Comparison of ENCODE assay signal across 16 cellular contexts in the genomic region with DNA sequence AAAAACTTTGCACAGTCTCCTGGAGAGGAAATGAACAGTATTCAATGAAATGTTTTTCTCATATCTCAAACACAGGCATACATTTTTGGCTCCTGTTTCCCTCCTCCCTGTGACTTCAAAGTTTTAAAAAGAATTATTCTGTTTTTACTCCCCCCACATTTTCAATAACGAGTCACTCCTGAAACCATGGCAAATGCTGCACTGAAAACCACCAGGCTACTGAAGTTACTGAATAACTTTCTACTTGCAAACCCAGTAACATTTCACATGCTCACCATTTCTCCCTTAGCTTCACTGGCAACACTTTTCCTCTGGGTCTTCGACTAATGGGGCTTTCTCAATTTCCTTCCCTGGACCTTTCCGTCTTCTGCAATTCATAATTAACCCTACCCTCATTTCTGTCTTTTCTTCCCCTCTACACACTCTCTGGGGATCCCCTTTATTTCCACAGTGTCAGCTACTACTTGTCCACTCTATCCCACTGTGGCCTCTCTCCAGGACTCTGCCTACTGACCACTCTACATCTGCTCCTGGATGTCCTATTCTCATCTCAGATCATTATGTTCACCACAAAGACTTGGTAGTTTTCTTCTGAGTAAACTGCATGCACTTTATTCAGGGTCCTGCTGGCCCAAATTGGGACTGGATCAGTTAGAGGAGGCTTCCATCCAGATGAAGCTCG.
A peak's percentile ranks its signal among the peaks of the same experiment; 100 is the strongest.
DNase-seq lines count a peak whose midpoint lies in the region; ATAC-seq lines count a peak whose summit lies in the region.
"Had no signal": no experiment of that assay in that cellular context is flagged by ENCODE, and none has a peak within 500 bp of the region (broad histone marks: within the 10 kb centered on the region; RNA-seq: fewer than 3 reads in every experiment).

No MANE protein-coding gene starts in this region.

- H3K4me3 Mint-ChIP-seq in activated CD4-positive, alpha-beta T cell treated with anti-CD3 and anti-CD28 coated beads for 36 hours: no peak overlapping the region
- no peak overlapping the region for H3K4me3 Mint-ChIP-seq in activated CD4-positive, alpha-beta T cell treated with anti-CD3 and anti-CD28 coated beads, Interleukin-2, amount 10 ng/mL, durations not matched to agents 24 days and 14 days
- H3K4me3 Mint-ChIP-seq: CD8-positive, alpha-beta memory T cell; H9; mesothelial cell of epicardium had no signal

- no peaks in the 10 kb centered on the region for H3K36me3 Mint-ChIP-seq in activated CD4-positive, alpha-beta T cell treated with anti-CD3 and anti-CD28 coated beads for 36 hours (ENCODE audit: low read depth)
- no peaks in the 10 kb centered on the region for H3K36me3 Mint-ChIP-seq in activated CD4-positive, alpha-beta T cell treated with anti-CD3 and anti-CD28 coated beads, Interleukin-2, amount 10 ng/mL, durations not matched to agents 24 days and 14 days (ENCODE audit: low read depth)
- H3K36me3 Mint-ChIP-seq: CD8-positive, alpha-beta memory T cell; mesothelial cell of epicardium had no signal

- intact Hi-C loops in activated CD4-positive, alpha-beta T cell treated with anti-CD3 and anti-CD28 coated beads for 36 hours (cut with DNase I, micrococcal nuclease): no loop called here
- intact Hi-C loops in activated CD4-positive, alpha-beta T cell treated with anti-CD3 and anti-CD28 coated beads, Interleukin-2, amount 10 ng/mL, durations not matched to agents 24 days and 14 days (cut with micrococcal nuclease): loop anchor here (2.0 kb wide), 1 partner anchor 16 kb away; no protein-coding TSS in a partner anchor
- intact Hi-C loops in sciatic nerve (cut with DNase I): no loop called here

- no peak for DNase-seq in activated CD4-positive, alpha-beta T cell treated with anti-CD3 and anti-CD28 coated beads for 36 hours
- DNase-seq in activated CD4-positive, alpha-beta T cell treated with anti-CD3 and anti-CD28 coated beads, Interleukin-2, amount 10 ng/mL, durations not matched to agents 24 days and 14 days: no peak
- DNase-seq in myocyte (ENCODE audit: low read depth): peak; percentile 51
- DNase-seq in NCI-H2227 (lab: John Stamatoyannopoulos, UW; ENCODE audit: unreplicated experiment): no peak
- no peak for DNase-seq in sciatic nerve (ENCODE audit: low spot score)
- DNase-seq: body of pancreas; CD8-positive, alpha-beta memory T cell; foreskin keratinocyte; H9; Kasumi-1; NCI-H1694 treated with DMSO at 0.1 percent for 48 hours; T-helper 2 cell had no signal

- POLR2A ChIA-PET in activated CD4-positive, alpha-beta T cell treated with anti-CD3 and anti-CD28 coated beads for 36 hours (lab: Charles Lee): no interaction called here

- ATAC-seq in activated CD4-positive, alpha-beta T cell treated with anti-CD3 and anti-CD28 coated beads for 36 hours: peak; percentile 60
- ATAC-seq in HG02623 (IDR thresholded peaks at IDR 0.05; ENCODE audit: unreplicated experiment): peak; percentile 78
- ATAC-seq in HG03571 (IDR thresholded peaks at IDR 0.05; ENCODE audit: unreplicated experiment): peak; percentile 75
- ATAC-seq in sciatic nerve: no peak
- ATAC-seq in HG02870 (IDR thresholded peaks at IDR 0.05; ENCODE audit: unreplicated experiment): no peak
- ATAC-seq: body of pancreas, foreskin keratinocyte had no signal

- H3K4me1 Mint-ChIP-seq in activated CD4-positive, alpha-beta T cell treated with anti-CD3 and anti-CD28 coated beads for 36 hours: no peaks in the 10 kb centered on the region
- H3K4me1 Mint-ChIP-seq in activated CD4-positive, alpha-beta T cell treated with anti-CD3 and anti-CD28 coated beads, Interleukin-2, amount 10 ng/mL, durations not matched to agents 24 days and 14 days: no peaks in the 10 kb centered on the region
- H3K4me1 Mint-ChIP-seq: CD8-positive, alpha-beta memory T cell had no signal

- H3K9me3 Mint-ChIP-seq in activated CD4-positive, alpha-beta T cell treated with anti-CD3 and anti-CD28 coated beads for 36 hours (ENCODE audit: low read depth): no peaks in the 10 kb centered on the region
- H3K9me3 Mint-ChIP-seq in activated CD4-positive, alpha-beta T cell treated with anti-CD3 and anti-CD28 coated beads, Interleukin-2, amount 10 ng/mL, durations not matched to agents 24 days and 14 days: peaks cover under 1% of the 10 kb centered on the region
- H3K9me3 Mint-ChIP-seq: CD8-positive, alpha-beta memory T cell; H9; mesothelial cell of epicardium had no signal

- CTCF ChIA-PET in activated CD4-positive, alpha-beta T cell treated with anti-CD3 and anti-CD28 coated beads for 36 hours (lab: Charles Lee): no interaction called here

- H3K27me3 Mint-ChIP-seq in activated CD4-positive, alpha-beta T cell treated with anti-CD3 and anti-CD28 coated beads for 36 hours: no peaks in the 10 kb centered on the region
- H3K27me3 Mint-ChIP-seq in activated CD4-positive, alpha-beta T cell treated with anti-CD3 and anti-CD28 coated beads, Interleukin-2, amount 10 ng/mL, durations not matched to agents 24 days and 14 days: no peaks in the 10 kb centered on the region
- H3K27me3 Mint-ChIP-seq: CD8-positive, alpha-beta memory T cell had no signal

- H3K27ac Mint-ChIP-seq in activated CD4-positive, alpha-beta T cell treated with anti-CD3 and anti-CD28 coated beads for 36 hours: no peak overlapping the region
- no peak overlapping the region for H3K27ac Mint-ChIP-seq in activated CD4-positive, alpha-beta T cell treated with anti-CD3 and anti-CD28 coated beads, Interleukin-2, amount 10 ng/mL, durations not matched to agents 24 days and 14 days
- H3K27ac Mint-ChIP-seq: CD8-positive, alpha-beta memory T cell; H9; mesothelial cell of epicardium had no signal

Comparison
In these comparisons a context has a peak if more than half of its experiments do, and no peak if none do; other contexts are left out.
1. ATAC-seq: peak in activated CD4-positive, alpha-beta T cell treated with anti-CD3 and anti-CD28 coated beads for 36 hours (single experiment), HG02623 (single experiment) and HG03571 (single experiment); none in sciatic nerve (single experiment) and HG02870 (single experiment).